Comparison of ENCODE assay signal across 15 cellular contexts in the genomic region with DNA sequence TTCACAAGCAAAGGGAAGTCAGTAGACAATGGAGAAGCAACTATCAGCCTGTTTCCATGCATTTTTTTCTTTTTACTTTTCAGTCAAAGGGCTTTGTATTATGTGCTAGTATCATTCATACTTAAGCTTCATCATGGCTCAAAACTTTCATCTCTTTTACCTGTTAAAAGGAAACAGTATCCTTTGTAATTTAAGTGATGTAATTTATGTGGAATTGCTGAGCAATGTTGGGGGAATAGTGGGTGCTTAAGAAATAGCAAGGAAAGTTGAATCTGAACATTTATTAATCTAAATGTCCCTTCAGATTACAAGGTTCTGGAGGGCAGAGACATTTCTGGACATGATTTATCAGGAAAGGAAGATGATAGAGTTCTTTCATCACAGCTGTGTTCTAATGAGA.
"Had no signal": no experiment of that assay in that cellular context is flagged by ENCODE, and none has a peak within 500 bp of the region (broad histone marks: within the 10 kb centered on the region; RNA-seq: fewer than 3 reads in every experiment).

No MANE protein-coding gene starts in this region.

- ATAC-seq: activated CD8-positive, alpha-beta memory T cell treated with anti-CD3 and anti-CD28 coated beads, Interleukin-2, amount 10 ng/mL, durations not matched to agents 7 days and 5 days; psoas muscle; right lobe of liver had no signal

- H3K36me3 ChIP-seq: brain microvascular endothelial cell, esophagus squamous epithelium, left ventricle myocardium inferior, right lobe of liver, suprapubic skin had no signal

- H3K4me3 ChIP-seq: esophagus squamous epithelium, left ventricle myocardium inferior, psoas muscle, right lobe of liver, suprapubic skin had no signal

- H3K4me1 Mint-ChIP-seq: memory B cell, nephron had no signal

- H3K4me1 ChIP-seq: esophagus squamous epithelium, left ventricle myocardium inferior, psoas muscle, right lobe of liver, suprapubic skin had no signal

- H3K27me3 Mint-ChIP-seq: activated CD4-positive, alpha-beta T cell treated with anti-CD3 and anti-CD28 coated beads, Interleukin-2, amount 10 ng/mL, durations not matched to agents 24 days and 14 days; activated CD8-positive, alpha-beta memory T cell treated with anti-CD3 and anti-CD28 coated beads, Interleukin-2, amount 10 ng/mL, durations not matched to agents 7 days and 5 days; memory B cell; type B pancreatic cell had no signal

- DNase-seq: activated CD8-positive, alpha-beta memory T cell treated with anti-CD3 and anti-CD28 coated beads, Interleukin-2, amount 10 ng/mL, durations not matched to agents 7 days and 5 days; activated naive CD4-positive, alpha-beta T cell treated with anti-CD3 and anti-CD28 coated beads, Interleukin-2, amount 50 U/mL, for 16 hours; brain microvascular endothelial cell; esophagus squamous epithelium; head of caudate nucleus; left ventricle myocardium inferior; psoas muscle; right lobe of liver; stimulated activated naive CD4-positive, alpha-beta T cell had no signal

- H3K36me3 Mint-ChIP-seq: memory B cell, type B pancreatic cell had no signal

- H3K4me3 Mint-ChIP-seq: activated CD4-positive, alpha-beta T cell treated with anti-CD3 and anti-CD28 coated beads, Interleukin-2, amount 10 ng/mL, durations not matched to agents 24 days and 14 days; activated CD8-positive, alpha-beta memory T cell treated with anti-CD3 and anti-CD28 coated beads, Interleukin-2, amount 10 ng/mL, durations not matched to agents 7 days and 5 days; activated T-helper 1 cell treated with anti-CD3 and anti-CD28 coated beads, Interleukin-12 subunit alpha, Interleukin-12 subunit beta, Interleukin-2, Interleukin-4 antibody, amounts not matched to agents 30 ng/mL and 10 ng/mL and 1 ng/mL, durations not matched to agents 14 hours and 24 hours and 36 hours; memory B cell; nephron; type B pancreatic cell had no signal

- H3K27ac Mint-ChIP-seq: activated CD4-positive, alpha-beta T cell treated with anti-CD3 and anti-CD28 coated beads, Interleukin-2, amount 10 ng/mL, durations not matched to agents 24 days and 14 days; activated CD8-positive, alpha-beta memory T cell treated with anti-CD3 and anti-CD28 coated beads, Interleukin-2, amount 10 ng/mL, durations not matched to agents 7 days and 5 days; activated T-helper 1 cell treated with anti-CD3 and anti-CD28 coated beads, Interleukin-12 subunit alpha, Interleukin-12 subunit beta, Interleukin-2, Interleukin-4 antibody, amounts not matched to agents 30 ng/mL and 10 ng/mL and 1 ng/mL, durations not matched to agents 14 hours and 24 hours and 36 hours; memory B cell; nephron; type B pancreatic cell had no signal

- H3K9me3 ChIP-seq: esophagus squamous epithelium, left ventricle myocardium inferior, psoas muscle, right lobe of liver, suprapubic skin had no signal

- H3K9me3 Mint-ChIP-seq: activated T-helper 1 cell treated with anti-CD3 and anti-CD28 coated beads, Interleukin-12 subunit alpha, Interleukin-12 subunit beta, Interleukin-2, Interleukin-4 antibody, amounts not matched to agents 30 ng/mL and 10 ng/mL and 1 ng/mL, durations not matched to agents 14 hours and 24 hours and 36 hours; nephron; type B pancreatic cell had no signal

- H3K27ac ChIP-seq: brain microvascular endothelial cell, esophagus squamous epithelium, left ventricle myocardium inferior, psoas muscle, right lobe of liver, suprapubic skin had no signal

- H3K27me3 ChIP-seq: brain microvascular endothelial cell, right lobe of liver, suprapubic skin had no signal
